In genomic region chr3:65233561-65233960, GRCh38 we compare ENCODE assay signal across 27 cellular contexts.
DNase-seq lines count a peak whose midpoint lies in the region; TF ChIP-seq lines count a peak whose summit lies in the region.
"Had no signal": no experiment of that assay in that cellular context is flagged by ENCODE, and none has a peak within 500 bp of the region (broad histone marks: within the 10 kb centered on the region; RNA-seq: fewer than 3 reads in every experiment).

No MANE protein-coding gene starts in this region.

- TF ChIP-seq POLR2A in esophagus squamous epithelium (IDR thresholded peaks at IDR 0.05), result no peak

- no peaks in the 10 kb centered on the region for H3K9me3 ChIP-seq in esophagus squamous epithelium
- H3K9me3 ChIP-seq: Caco-2, SK-N-SH had no signal

- no peak overlapping the region for H3K4me3 ChIP-seq in fibroblast of villous mesenchyme (ENCODE audit: low read depth, low read length)
- H3K4me3 ChIP-seq in esophagus squamous epithelium, result no peak overlapping the region
- H3K4me3 ChIP-seq: GM12878 had no signal

- 79 to 84% methylated on average over 5 of the region's 5 CpGs for WGBS in esophagus squamous epithelium, 2 donors

- no peaks in the 10 kb centered on the region for H3K36me3 ChIP-seq in esophagus squamous epithelium

- DNase-seq in M059J (ENCODE audit: low read depth) (peak; percentile 10), amniotic epithelial cell (ENCODE audit: low read depth) (peak; percentile 24), fibroblast of villous mesenchyme (ENCODE audit: low read depth) (peak; percentile 7), NCI-H748 treated with DMSO at 0.1 percent for 48 hours (lab: John Stamatoyannopoulos, UW) (no peak), activated gamma-delta T cell treated with Interleukin-2 at 50 U/mL for 16 hours (no peak), esophagus squamous epithelium (lab: John Stamatoyannopoulos, UW) (no peak)
- no peak for DNase-seq in activated CD4-positive, alpha-beta T cell treated with anti-CD3 and anti-CD28 coated beads, Interleukin-2, amount 50 U/mL, for 4 hours
- DNase-seq: C1 segment of cervical spinal cord; Caco-2; CD8-positive, alpha-beta T cell; EL; GDM1; GOT3; NCI-H1092 treated with DMSO at 0.1 percent for 48 hours; NCI-H1436; NCI-H187; NCI-H2081 treated with DMSO at 0.1 percent for 48 hours; NCI-H2171 treated with DMSO at 0.1 percent for 48 hours; NCI-H345; NCI-H524; NCI-H774; NK-92 treated with Interleukin-12 subunit alpha and Interleukin-12 subunit beta, amount 100 ng/mL, for 24 hours; SIG-M5; SK-N-SH; SW 1271 had no signal

- no peaks in the 10 kb centered on the region for H3K4me1 ChIP-seq in esophagus squamous epithelium
- H3K4me1 ChIP-seq: Caco-2 had no signal

- no peaks in the 10 kb centered on the region for H3K27me3 ChIP-seq in esophagus squamous epithelium

- TF ChIP-seq CTCF in fibroblast of villous mesenchyme (IDR thresholded peaks at IDR 0.05; ENCODE audit: insufficient read depth, low read depth, low read length) (no peak), esophagus squamous epithelium (IDR thresholded peaks at IDR 0.05) (no peak)

- H3K27ac ChIP-seq in esophagus squamous epithelium, result no peak overlapping the region
- H3K27ac ChIP-seq: HL-60 had no signal

- intact Hi-C loops in esophagus squamous epithelium (cut with DNase I), result no loop called here

Comparison
In these comparisons a context has a peak if more than half of its experiments do, and no peak if none do; other contexts are left out.
1. DNase-seq: peak in M059J (single experiment), amniotic epithelial cell (single experiment) and fibroblast of villous mesenchyme (single experiment); none in NCI-H748 treated with DMSO at 0.1 percent for 48 hours (single experiment), activated gamma-delta T cell treated with Interleukin-2 at 50 U/mL for 16 hours (single experiment), esophagus squamous epithelium (single experiment) and activated CD4-positive, alpha-beta T cell treated with anti-CD3 and anti-CD28 coated beads, Interleukin-2, amount 50 U/mL, for 4 hours (0 of 2).